ENCODE assay signal across 8 cellular contexts in genomic region chr2:23385351-23385747, GRCh38. TPM values are rescaled to one million over a fixed set of nuclear protein-coding genes. Genes with fewer than 3 reads are reported as not detected.
DNase-seq lines count a peak whose midpoint lies in the region; ATAC-seq and TF ChIP-seq lines count a peak whose summit lies in the region.

No MANE protein-coding gene starts in this region.

- H3K27me3 ChIP-seq in HL-60 (ENCODE audit: insufficient read depth, poor library complexity, severe bottlenecking): peaks cover 48% of the 10 kb centered on the region

- peaks cover 53% of the 10 kb centered on the region for H3K27me3 Mint-ChIP-seq in activated CD8-positive, alpha-beta T cell treated with anti-CD3 and anti-CD28 coated beads for 36 hours

- no peaks in the 10 kb centered on the region for H3K36me3 Mint-ChIP-seq in activated CD8-positive, alpha-beta T cell treated with anti-CD3 and anti-CD28 coated beads for 36 hours (ENCODE audit: low read depth)

- no peak overlapping the region for H3K27ac ChIP-seq in HL-60 (replicated peaks)

- peak overlapping the region; percentile 10; the same call in 1 of the 2 replicates for H3K4me3 ChIP-seq in HL-60 (replicated peaks; ENCODE audit: insufficient read depth, low read length)

- CTCF ChIA-PET in activated CD8-positive, alpha-beta T cell treated with anti-CD3 and anti-CD28 coated beads for 36 hours (lab: Charles Lee): no interaction called here

- DNase-seq in GM10266 (ENCODE audit: extremely low spot score): peak; percentile 69
- DNase-seq in HL-60 (ENCODE audit: low read depth in 1 of 2, low spot score in 1 of 2): no peak
- DNase-seq in activated CD8-positive, alpha-beta T cell treated with anti-CD3 and anti-CD28 coated beads for 36 hours: no peak
- DNase-seq in head of caudate nucleus: peak in 34 of 42 donors; percentile 13 to 74 (median 48)
- peak; percentile 86 for DNase-seq in posterior vena cava (ENCODE audit: low spot score)
- DNase-seq in middle frontal gyrus (ENCODE audit: extremely low spot score, low spot score): no peak
- no peak for DNase-seq in foreskin melanocyte

- TF ChIP-seq CTCF in GM10266 (IDR thresholded peaks at IDR 0.05; ENCODE audit: control insufficient read depth, insufficient read depth, low read depth, missing control alignments) (no peak), HL-60 (IDR thresholded peaks at IDR 0.05; ENCODE audit: insufficient read depth, low read length) (no peak)
- TF ChIP-seq CTCF in activated CD8-positive, alpha-beta T cell treated with anti-CD3 and anti-CD28 coated beads for 36 hours (IDR thresholded peaks at IDR 0.05): no peak

- intact Hi-C loops in activated CD8-positive, alpha-beta T cell treated with anti-CD3 and anti-CD28 coated beads for 36 hours (cut with micrococcal nuclease): no loop called here
- intact Hi-C loops in head of caudate nucleus (cut with DNase I): loop anchor here (10.0 kb wide), 1 partner anchor 179 kb away; no protein-coding TSS in a partner anchor
- intact Hi-C loops in posterior vena cava (cut with DNase I): loop anchor here in 1 of 2 donors (1.0 kb wide), 1 partner anchor 30 kb away; no protein-coding TSS in a partner anchor

- ATAC-seq in GM21515 (IDR thresholded peaks at IDR 0.05; ENCODE audit: unreplicated experiment): peak; percentile 30
- peak; percentile 32 for ATAC-seq in activated CD8-positive, alpha-beta T cell treated with anti-CD3 and anti-CD28 coated beads for 36 hours

- POLR2A ChIA-PET in activated CD8-positive, alpha-beta T cell treated with anti-CD3 and anti-CD28 coated beads for 36 hours (lab: Charles Lee): no interaction called here

- peak overlapping the region; percentile 28 for H3K4me3 Mint-ChIP-seq in activated CD8-positive, alpha-beta T cell treated with anti-CD3 and anti-CD28 coated beads for 36 hours

- peaks cover 24% of the 10 kb centered on the region for H3K4me1 Mint-ChIP-seq in activated CD8-positive, alpha-beta T cell treated with anti-CD3 and anti-CD28 coated beads for 36 hours (ENCODE audit: low read depth)

- no peak overlapping the region for H3K27ac Mint-ChIP-seq in activated CD8-positive, alpha-beta T cell treated with anti-CD3 and anti-CD28 coated beads for 36 hours

- no peaks in the 10 kb centered on the region for H3K9me3 Mint-ChIP-seq in activated CD8-positive, alpha-beta T cell treated with anti-CD3 and anti-CD28 coated beads for 36 hours

RNA-seq across cellular contexts. Expression of gene KLHL29, which starts 0.4 kb away (rescaled TPM):
- total RNA-seq in activated CD8-positive, alpha-beta T cell treated with anti-CD3 and anti-CD28 coated beads for 36 hours: 1 to 10 TPM; 1.0 to 1.2 TPM
- 10 to 100 TPM in 1 of 2 donors, 1 to 10 TPM in 1; 9.9 to 10.6 TPM for total RNA-seq in posterior vena cava

Comparison
In these comparisons a context has a peak if more than half of its experiments do, and no peak if none do; other contexts are left out.
1. DNase-seq: peak in GM10266 (single experiment), head of caudate nucleus (34 of 42) and posterior vena cava (single experiment); none in HL-60 (0 of 2), activated CD8-positive, alpha-beta T cell treated with anti-CD3 and anti-CD28 coated beads for 36 hours (single experiment), middle frontal gyrus (single experiment) and foreskin melanocyte (single experiment).
2. RNA of gene KLHL29, which starts 0.4 kb away (total RNA-seq): 9.9 to 10.6 TPM in posterior vena cava; 1.0 to 1.2 TPM in activated CD8-positive, alpha-beta T cell treated with anti-CD3 and anti-CD28 coated beads for 36 hours; every median in the first group is over 4 times any median in the second.